ENCODE assay signal across 11 cellular contexts in genomic region chr6:35328108-35328723, GRCh38. TPM values are rescaled to one million over a fixed set of nuclear protein-coding genes. Genes with fewer than 3 reads are reported as not detected.
DNase-seq lines count a peak whose midpoint lies in the region; ATAC-seq and TF ChIP-seq lines count a peak whose summit lies in the region.
"Had no signal": no experiment of that assay in that cellular context is flagged by ENCODE, and none has a peak within 500 bp of the region (broad histone marks: within the 10 kb centered on the region; RNA-seq: fewer than 3 reads in every experiment).

No MANE protein-coding gene starts in this region.

- peak overlapping the region; percentile 36 for H3K4me2 ChIP-seq in MM.1S (ENCODE audit: low read depth, low read length)

- H3K9me3 ChIP-seq in MM.1S (replicated peaks; ENCODE audit: insufficient read depth, low read length) = no peaks in the 10 kb centered on the region
- H3K9me3 ChIP-seq in endodermal cell (ENCODE audit: control insufficient read depth, low read length) = no peaks in the 10 kb centered on the region
- H3K9me3 ChIP-seq: prostate gland, stomach had no signal

- H3K27ac ChIP-seq in MM.1S (ENCODE audit: low read length) (peak overlapping the region; percentile 6; the same call in 1 of the 2 replicates), endodermal cell (ENCODE audit: low read depth, low read length) (no peak overlapping the region)
- H3K27ac ChIP-seq: prostate gland, stomach had no signal

- H3K36me3 ChIP-seq in MM.1S (replicated peaks; ENCODE audit: insufficient read depth, low read length) = no peaks in the 10 kb centered on the region
- H3K36me3 ChIP-seq in endodermal cell (ENCODE audit: control insufficient read depth, insufficient read depth, low read length) = no peaks in the 10 kb centered on the region
- H3K36me3 ChIP-seq: prostate gland, stomach had no signal

- no peaks in the 10 kb centered on the region for H3K9me3 Mint-ChIP-seq in activated naive CD8-positive, alpha-beta T cell (ENCODE audit: low read depth)
- H3K9me3 Mint-ChIP-seq in activated naive CD8-positive, alpha-beta T cell treated with anti-CD3 and anti-CD28 coated beads, Interleukin-2, amount 50 U/mL, for 24 hours = no peaks in the 10 kb centered on the region
- H3K9me3 Mint-ChIP-seq in endodermal cell = peaks cover 14% of the 10 kb centered on the region

- H3K27ac Mint-ChIP-seq in activated naive CD8-positive, alpha-beta T cell = peak overlapping the region; percentile 59
- no peak overlapping the region for H3K27ac Mint-ChIP-seq in activated naive CD8-positive, alpha-beta T cell treated with anti-CD3 and anti-CD28 coated beads, Interleukin-2, amount 50 U/mL, for 24 hours
- H3K27ac Mint-ChIP-seq in endodermal cell = no peak overlapping the region

- H2AFZ ChIP-seq in MM.1S (ENCODE audit: low read length) = peak overlapping the region; percentile 18; the same call in 1 of the 2 replicates

- H3K27me3 ChIP-seq in MM.1S (replicated peaks; ENCODE audit: insufficient read depth, low read length) = no peaks in the 10 kb centered on the region
- no peaks in the 10 kb centered on the region for H3K27me3 ChIP-seq in endodermal cell (ENCODE audit: control insufficient read depth, insufficient read depth, low read length, poor library complexity, severe bottlenecking)
- H3K27me3 ChIP-seq: stomach had no signal

- H3K4me3 Mint-ChIP-seq in activated naive CD8-positive, alpha-beta T cell = no peak overlapping the region
- H3K4me3 Mint-ChIP-seq in activated naive CD8-positive, alpha-beta T cell treated with anti-CD3 and anti-CD28 coated beads, Interleukin-2, amount 50 U/mL, for 24 hours = no peak overlapping the region
- H3K4me3 Mint-ChIP-seq in endodermal cell = no peak overlapping the region

- H4K20me1 ChIP-seq in MM.1S (ENCODE audit: insufficient read depth, low read length) = no peaks in the 10 kb centered on the region

- H3K36me3 Mint-ChIP-seq in activated naive CD8-positive, alpha-beta T cell = no peaks in the 10 kb centered on the region
- peaks cover 8% of the 10 kb centered on the region for H3K36me3 Mint-ChIP-seq in activated naive CD8-positive, alpha-beta T cell treated with anti-CD3 and anti-CD28 coated beads, Interleukin-2, amount 50 U/mL, for 24 hours (ENCODE audit: low read depth)
- H3K36me3 Mint-ChIP-seq in endodermal cell (ENCODE audit: low read depth) = no peaks in the 10 kb centered on the region

- DNase-seq in activated naive CD8-positive, alpha-beta T cell treated with anti-CD3 and anti-CD28 coated beads, Interleukin-2, amount 50 U/mL, for 24 hours = no peak
- DNase-seq in MM.1S = peak; percentile 41
- peak; percentile 52 for DNase-seq in endodermal cell
- DNase-seq in dedifferentiated amniotic fluid mesenchymal stem cell (ENCODE audit: extremely low spot score) = no peak
- no peak for DNase-seq in NCI-H187 treated with DMSO at 0.1 percent for 48 hours (lab: John Stamatoyannopoulos, UW)
- DNase-seq in AG20443 (ENCODE audit: low spot score) = no peak
- DNase-seq in CD1c-positive myeloid dendritic cell (ENCODE audit: extremely low spot score) = no peak
- DNase-seq: NCI-H187 had no signal

- H3K9ac ChIP-seq in MM.1S (ENCODE audit: low read length) = peak overlapping the region; percentile 11; the same call in 1 of the 2 replicates
- H3K9ac ChIP-seq in endodermal cell (ENCODE audit: extremely low read depth, low read length, poor library complexity, severe bottlenecking) = no peak overlapping the region

- no peaks in the 10 kb centered on the region for H3K79me2 ChIP-seq in MM.1S (ENCODE audit: low read length)

- H3K9me2 ChIP-seq in MM.1S (replicated peaks; ENCODE audit: insufficient read depth, low read length) = no peaks in the 10 kb centered on the region

- peak overlapping the region; percentile 2; the same call in 1 of the 2 replicates for H3K4me3 ChIP-seq in MM.1S (ENCODE audit: low read length)
- H3K4me3 ChIP-seq in endodermal cell (ENCODE audit: low read length) = no peak overlapping the region
- H3K4me3 ChIP-seq: prostate gland, stomach had no signal

- 100% methylated on average over 1 of the region's 1 CpG; no CpG with 5 or more reads in 1 of the 2 experiments for WGBS in endodermal cell (ENCODE audit: insufficient coverage in 1 of 2, insufficient read length in 1 of 2), 2 experiments

- ATAC-seq in activated naive CD8-positive, alpha-beta T cell treated with anti-CD3 and anti-CD28 coated beads, Interleukin-2, amount 50 U/mL, for 24 hours = no peak

- H3F3A ChIP-seq in MM.1S (ENCODE audit: insufficient read depth, low read length) = no peaks in the 10 kb centered on the region

- peaks cover 25% of the 10 kb centered on the region for H3K4me1 Mint-ChIP-seq in activated naive CD8-positive, alpha-beta T cell (ENCODE audit: low read depth)
- H3K4me1 Mint-ChIP-seq in activated naive CD8-positive, alpha-beta T cell treated with anti-CD3 and anti-CD28 coated beads, Interleukin-2, amount 50 U/mL, for 24 hours = peaks cover 25% of the 10 kb centered on the region
- peaks cover 3% of the 10 kb centered on the region for H3K4me1 Mint-ChIP-seq in endodermal cell

- TF ChIP-seq CTCF in MM.1S (IDR thresholded peaks at IDR 0.05; ENCODE audit: low read length) (no peak), endodermal cell (conservative IDR thresholded peaks at IDR 0.05) (no peak)

- H3K27me3 Mint-ChIP-seq in activated naive CD8-positive, alpha-beta T cell = no peaks in the 10 kb centered on the region
- H3K27me3 Mint-ChIP-seq in activated naive CD8-positive, alpha-beta T cell treated with anti-CD3 and anti-CD28 coated beads, Interleukin-2, amount 50 U/mL, for 24 hours = no peaks in the 10 kb centered on the region
- H3K27me3 Mint-ChIP-seq in endodermal cell (ENCODE audit: insufficient read depth) = peaks cover 7% of the 10 kb centered on the region

- peaks cover 11% of the 10 kb centered on the region; the same call in 1 of the 2 replicates for H3K4me1 ChIP-seq in MM.1S (ENCODE audit: low read length)
- H3K4me1 ChIP-seq in endodermal cell (ENCODE audit: control insufficient read depth, insufficient read depth, low read length) = no peaks in the 10 kb centered on the region
- H3K4me1 ChIP-seq: prostate gland had no signal

RNA-seq across cellular contexts. Expression of gene PPARD, which starts 14.1 kb away (rescaled TPM):
- total RNA-seq in endodermal cell = 10 to 100 TPM; 10.9 to 11.5 TPM
- 15.1 TPM for polyA plus RNA-seq in endodermal cell (2013, experiment 1 of 2)
- 13.3 TPM for polyA plus RNA-seq in endodermal cell (2013, experiment 2 of 2)

RNA-seq across cellular contexts. Expression of gene DEF6, which starts 30.6 kb away (rescaled TPM):
- 1 to 10 TPM; 6.3 to 6.8 TPM for total RNA-seq in endodermal cell
- 2.0 TPM for polyA plus RNA-seq in endodermal cell (2013, experiment 1 of 2)
- polyA plus RNA-seq in endodermal cell (2013, experiment 2 of 2) = 2.2 TPM

Comparison
In these comparisons a context has a peak if more than half of its experiments do, and no peak if none do; other contexts are left out.
1. DNase-seq: peak in MM.1S (single experiment) and endodermal cell (single experiment); none in activated naive CD8-positive, alpha-beta T cell treated with anti-CD3 and anti-CD28 coated beads, Interleukin-2, amount 50 U/mL, for 24 hours (single experiment), dedifferentiated amniotic fluid mesenchymal stem cell (single experiment), NCI-H187 treated with DMSO at 0.1 percent for 48 hours (single experiment), AG20443 (single experiment) and CD1c-positive myeloid dendritic cell (single experiment).